Comparison of ENCODE assay signal across 18 cellular contexts in the genomic region with DNA sequence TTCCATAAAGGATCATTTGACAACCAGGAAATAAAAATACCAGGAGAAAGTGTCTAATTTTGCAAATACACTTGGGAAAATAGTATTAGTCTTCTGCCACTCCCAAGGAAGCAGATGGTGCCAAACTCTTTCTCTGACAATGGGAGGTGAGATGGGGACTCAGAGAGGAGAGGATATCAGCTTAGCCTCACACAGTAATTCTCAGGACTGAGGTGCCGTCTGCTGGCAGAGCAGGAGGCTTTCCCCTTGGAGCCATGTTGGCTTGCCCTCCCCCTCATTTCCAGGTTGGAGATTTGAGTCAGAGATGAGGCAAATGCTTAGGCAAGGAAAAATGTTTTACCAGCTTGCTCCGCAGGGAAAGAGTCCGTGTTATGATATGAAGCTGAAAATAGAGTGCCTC.
DNase-seq lines count a peak whose midpoint lies in the region; TF ChIP-seq lines count a peak whose summit lies in the region.
"Had no signal": no experiment of that assay in that cellular context is flagged by ENCODE, and none has a peak within 500 bp of the region (broad histone marks: within the 10 kb centered on the region; RNA-seq: fewer than 3 reads in every experiment).

No MANE protein-coding gene starts in this region.

- no CpG with 5 or more reads among the region's 3 CpGs for WGBS in mesendoderm (ENCODE audit: extremely low coverage, insufficient coverage, low lambda C conversion rate)
- 88% methylated on average over 3 of the region's 3 CpGs for WGBS in mesenchymal stem cell

- no peaks in the 10 kb centered on the region for H3K27me3 ChIP-seq in WERI-Rb-1 (ENCODE audit: insufficient read depth, low read depth, severe bottlenecking)
- no peaks in the 10 kb centered on the region for H3K27me3 ChIP-seq in mesendoderm (ENCODE audit: insufficient read depth, low read length, poor library complexity)
- no peaks in the 10 kb centered on the region for H3K27me3 ChIP-seq in mesenchymal stem cell (ENCODE audit: control insufficient read depth in 1 of 2, insufficient read depth in 1 of 2, low read length in 2 of 2)

- H3K9ac ChIP-seq in mesendoderm (ENCODE audit: low read length) = no peak overlapping the region
- H3K9ac ChIP-seq in mesenchymal stem cell (ENCODE audit: low read length) = no peak overlapping the region

- H3K36me3 ChIP-seq in WERI-Rb-1 (no peaks in the 10 kb centered on the region), mesendoderm (ENCODE audit: control insufficient read depth, insufficient read depth, low read length) (no peaks in the 10 kb centered on the region), mesenchymal stem cell (ENCODE audit: control insufficient read depth in 1 of 2, insufficient read depth in 2 of 2, low read depth in 1 of 2, low read length in 2 of 2) (no peaks in the 10 kb centered on the region)

- DNase-seq in Ammon's horn (ENCODE audit: low spot score) (peak; percentile 27), WERI-Rb-1 (peak; percentile 80), fibroblast of pulmonary artery (ENCODE audit: low read depth) (peak; percentile 27), mesendoderm (peak; percentile 13), mesenchymal stem cell (no peak), DMS153 (lab: John Stamatoyannopoulos, UW) (no peak)
- DNase-seq in activated CD8-positive, alpha-beta memory T cell treated with anti-CD3 and anti-CD28 coated beads, Interleukin-2, amount 50 U/mL, for 48 hours = no peak
- DNase-seq: 8988T; ACHN; AML-193; C1 segment of cervical spinal cord; Calu3; CD4-positive, alpha-beta memory T cell; COR-L47; DND-41; GOT3; HCEC 1CT had no signal

- no peaks in the 10 kb centered on the region for H3K79me2 ChIP-seq in mesendoderm (ENCODE audit: control insufficient read depth, insufficient read depth, low read length)

- H3K9me3 ChIP-seq in WERI-Rb-1 (ENCODE audit: severe bottlenecking) (peaks cover 2% of the 10 kb centered on the region), mesenchymal stem cell (ENCODE audit: control insufficient read depth, low read length) (no peaks in the 10 kb centered on the region)
- H3K9me3 ChIP-seq: A549 had no signal

- H4K8ac ChIP-seq in mesendoderm (ENCODE audit: low read depth, low read length) (no peak overlapping the region), mesenchymal stem cell (ENCODE audit: low read length) (no peak overlapping the region)

- TF ChIP-seq CTCF in WERI-Rb-1 (IDR thresholded peaks at IDR 0.05; ENCODE audit: low read depth, low read length) = peak; percentile 61
- TF ChIP-seq CTCF in fibroblast of pulmonary artery (IDR thresholded peaks at IDR 0.05; ENCODE audit: low read length, missing control alignments) = no peak

- no peak overlapping the region for H4K91ac ChIP-seq in mesenchymal stem cell (ENCODE audit: low read length)

- H3K4me1 ChIP-seq in mesendoderm (ENCODE audit: control insufficient read depth, low read depth, low read length) (peaks cover 12% of the 10 kb centered on the region), mesenchymal stem cell (ENCODE audit: control insufficient read depth, insufficient read depth, low read depth, low read length) (no peaks in the 10 kb centered on the region)
- H3K4me1 ChIP-seq: A549 had no signal

- H3K56ac ChIP-seq in mesendoderm (ENCODE audit: low read length) = no peak overlapping the region

- no peak overlapping the region for H2AFZ ChIP-seq in mesenchymal stem cell (ENCODE audit: low read depth, low read length)

- no peak overlapping the region for H2BK120ac ChIP-seq in mesendoderm (ENCODE audit: low read depth, low read length)
- H2BK120ac ChIP-seq in mesenchymal stem cell (ENCODE audit: low read depth, low read length) = no peak overlapping the region

- H2BK15ac ChIP-seq in mesendoderm (replicated peaks; ENCODE audit: low read depth) = no peak overlapping the region
- no peak overlapping the region for H2BK15ac ChIP-seq in mesenchymal stem cell (ENCODE audit: low read depth, poor library complexity, severe bottlenecking)

- no peak overlapping the region for H3K4me2 ChIP-seq in mesendoderm (ENCODE audit: low read length)
- no peak overlapping the region for H3K4me2 ChIP-seq in mesenchymal stem cell (ENCODE audit: low read length, poor library complexity, severe bottlenecking)
- H3K4me2 ChIP-seq: A549 had no signal

- H2BK12ac ChIP-seq in mesenchymal stem cell (ENCODE audit: low read length in 2 of 2) = no peak overlapping the region

- no peak overlapping the region for H2AK5ac ChIP-seq in mesendoderm (ENCODE audit: low read length)
- H2AK5ac ChIP-seq in mesenchymal stem cell (ENCODE audit: low read length, severe bottlenecking) = no peak overlapping the region

- H3K14ac ChIP-seq in mesenchymal stem cell (ENCODE audit: low read length in 2 of 2) = no peak overlapping the region

- no peak overlapping the region for H3K27ac ChIP-seq in WERI-Rb-1
- H3K27ac ChIP-seq in mesendoderm (ENCODE audit: low read depth, low read length) = no peak overlapping the region
- H3K27ac ChIP-seq in mesenchymal stem cell (ENCODE audit: low read length, poor library complexity, severe bottlenecking) = no peak overlapping the region
- H3K27ac ChIP-seq: A549 had no signal

- H3K4me3 ChIP-seq in WERI-Rb-1 (ENCODE audit: low read depth, low read length) (no peak overlapping the region; the same call in 1 of the 2 replicates), fibroblast of pulmonary artery (replicated peaks; ENCODE audit: low read depth, low read length) (no peak overlapping the region), mesendoderm (ENCODE audit: low read length) (no peak overlapping the region), mesenchymal stem cell (ENCODE audit: insufficient read depth in 1 of 2, low read depth in 1 of 2, low read length in 2 of 2) (no peak overlapping the region)
- H3K4me3 ChIP-seq: A549 had no signal

- H3K79me1 ChIP-seq in mesendoderm (ENCODE audit: low read length) (no peaks in the 10 kb centered on the region), mesenchymal stem cell (replicated peaks; ENCODE audit: low read length, poor library complexity, severe bottlenecking) (no peaks in the 10 kb centered on the region)

- H2BK5ac ChIP-seq in mesendoderm (ENCODE audit: low read length) = no peak overlapping the region
- no peak overlapping the region for H2BK5ac ChIP-seq in mesenchymal stem cell (ENCODE audit: low read depth, low read length, poor library complexity, severe bottlenecking)

- H3K4ac ChIP-seq in mesendoderm (ENCODE audit: low read depth, low read length) (no peak overlapping the region), mesenchymal stem cell (ENCODE audit: low read depth in 1 of 2, low read length in 2 of 2) (no peak overlapping the region)

- H3K23ac ChIP-seq in mesendoderm (ENCODE audit: low read length) (no peak overlapping the region), mesenchymal stem cell (ENCODE audit: low read length in 2 of 2) (no peak overlapping the region)

- H4K5ac ChIP-seq in mesendoderm (ENCODE audit: low read length) = no peak overlapping the region

- no peak overlapping the region for H3K18ac ChIP-seq in mesendoderm (ENCODE audit: low read length)
- no peak overlapping the region for H3K18ac ChIP-seq in mesenchymal stem cell (ENCODE audit: low read depth in 1 of 2, low read length in 2 of 2)

Comparison
In these comparisons a context has a peak if more than half of its experiments do, and no peak if none do; other contexts are left out.
1. DNase-seq: peak in Ammon's horn (single experiment), WERI-Rb-1 (single experiment), fibroblast of pulmonary artery (single experiment) and mesendoderm (single experiment); none in mesenchymal stem cell (single experiment), activated CD8-positive, alpha-beta memory T cell treated with anti-CD3 and anti-CD28 coated beads, Interleukin-2, amount 50 U/mL, for 48 hours (single experiment) and DMS153 (single experiment).